In the genomic region with DNA sequence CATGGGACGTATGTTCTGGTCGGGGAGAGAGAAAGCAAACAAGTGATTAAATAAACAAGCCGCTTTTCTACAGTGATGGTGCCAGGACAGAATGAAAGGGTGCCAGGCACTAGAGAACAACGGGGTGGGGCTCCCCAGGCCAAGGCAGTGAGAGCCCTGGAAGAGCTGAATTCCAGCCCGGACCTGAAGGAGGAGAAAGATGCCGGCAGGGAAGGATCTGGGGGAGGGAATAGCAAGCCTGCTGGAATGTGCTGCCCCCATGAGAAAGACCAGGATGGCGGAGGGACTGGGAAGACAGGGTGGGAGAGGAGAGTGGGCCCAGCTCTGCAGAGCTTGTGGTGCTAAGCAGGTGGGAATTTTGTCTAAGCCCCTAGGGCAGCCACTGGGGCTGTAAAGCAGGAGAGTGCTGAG, we compare ENCODE assay signal across 11 cellular contexts. TPM values are rescaled to one million over a fixed set of nuclear protein-coding genes. Genes with fewer than 3 reads are reported as not detected.
DNase-seq lines count a peak whose midpoint lies in the region; ATAC-seq, FAIRE-seq and TF ChIP-seq lines count a peak whose summit lies in the region.
"Had no signal": no experiment of that assay in that cellular context is flagged by ENCODE, and none has a peak within 500 bp of the region (broad histone marks: within the 10 kb centered on the region; RNA-seq: fewer than 3 reads in every experiment).

No MANE protein-coding gene starts in this region.

- H3K9me3 Mint-ChIP-seq in activated CD8-positive, alpha-beta T cell treated with anti-CD3 and anti-CD28 coated beads, Interleukin-2, amount 10 ng/mL, durations not matched to agents 7 days and 5 days (ENCODE audit: insufficient read depth): no peaks in the 10 kb centered on the region
- no peaks in the 10 kb centered on the region for H3K9me3 Mint-ChIP-seq in activated CD8-positive, alpha-beta T cell treated with anti-CD3 and anti-CD28 coated beads for 36 hours
- H3K9me3 Mint-ChIP-seq: activated naive CD4-positive, alpha-beta T cell treated with anti-CD3 and anti-CD28 coated beads, Interleukin-2, amount 50 U/mL, for 24 hours had no signal

- H3K27ac ChIP-seq in endothelial cell of umbilical vein (ENCODE audit: insufficient read depth, low read depth, low read length): peak overlapping the region; percentile 94
- H3K27ac ChIP-seq in muscle layer of duodenum (ENCODE audit: low read length): peak overlapping the region; percentile 70
- peak overlapping the region; percentile 83 for H3K27ac ChIP-seq in upper lobe of right lung

- H3K4me1 ChIP-seq in endothelial cell of umbilical vein (ENCODE audit: control insufficient read depth, extremely low read depth, insufficient read depth, low read length) (peaks cover 50% of the 10 kb centered on the region), muscle layer of duodenum (ENCODE audit: control insufficient read depth in 1 of 2, insufficient read depth in 2 of 2, low read length in 2 of 2) (peaks cover 6 to 16% of the 10 kb centered on the region in 2 donors), upper lobe of right lung (peaks cover 33% of the 10 kb centered on the region)

- no peak overlapping the region for H3K4me3 ChIP-seq in endothelial cell of umbilical vein (replicated peaks in 1 of 3; ENCODE audit: insufficient read depth in 1 of 3, low read depth in 1 of 3, low read length in 3 of 3)
- no peak overlapping the region for H3K4me3 ChIP-seq in muscle layer of duodenum (ENCODE audit: low read depth in 1 of 2, low read length in 2 of 2)
- H3K4me3 ChIP-seq in upper lobe of right lung: no peak overlapping the region

- H3K9me3 ChIP-seq in endothelial cell of umbilical vein (replicated peaks; ENCODE audit: control insufficient read depth, insufficient read depth, low read length) (no peaks in the 10 kb centered on the region), muscle layer of duodenum (ENCODE audit: control insufficient read depth in 1 of 2, low read length in 2 of 2) (no peaks in the 10 kb centered on the region), upper lobe of right lung (no peaks in the 10 kb centered on the region)

- peaks cover 31% of the 10 kb centered on the region for H3K79me2 ChIP-seq in endothelial cell of umbilical vein (ENCODE audit: control insufficient read depth, insufficient read depth, low read length)

- H3K27me3 ChIP-seq in endothelial cell of umbilical vein (ENCODE audit: control insufficient read depth in 2 of 2, insufficient read depth in 2 of 2, low read length in 2 of 2): no peaks in the 10 kb centered on the region
- no peaks in the 10 kb centered on the region for H3K27me3 ChIP-seq in muscle layer of duodenum (ENCODE audit: low read depth, low read length)
- H3K27me3 ChIP-seq in upper lobe of right lung: no peaks in the 10 kb centered on the region

- H2AFZ ChIP-seq in endothelial cell of umbilical vein (ENCODE audit: low read depth, low read length): peak overlapping the region; percentile 1

- no peak overlapping the region for H3K4me2 ChIP-seq in endothelial cell of umbilical vein (ENCODE audit: insufficient read depth, low read length)

- H3K27ac Mint-ChIP-seq in activated CD8-positive, alpha-beta T cell treated with anti-CD3 and anti-CD28 coated beads, Interleukin-2, amount 10 ng/mL, durations not matched to agents 7 days and 5 days: peak overlapping the region; percentile 39
- H3K27ac Mint-ChIP-seq in activated CD8-positive, alpha-beta T cell treated with anti-CD3 and anti-CD28 coated beads for 36 hours: no peak overlapping the region
- H3K27ac Mint-ChIP-seq: activated naive CD4-positive, alpha-beta T cell treated with anti-CD3 and anti-CD28 coated beads, Interleukin-2, amount 50 U/mL, for 24 hours had no signal

- ATAC-seq in activated CD8-positive, alpha-beta T cell treated with anti-CD3 and anti-CD28 coated beads, Interleukin-2, amount 10 ng/mL, durations not matched to agents 7 days and 5 days: no peak
- ATAC-seq in activated CD8-positive, alpha-beta T cell treated with anti-CD3 and anti-CD28 coated beads for 36 hours: no peak
- ATAC-seq in upper lobe of right lung: peak; percentile 68
- ATAC-seq in activated CD4-positive, CD25-positive, alpha-beta regulatory T cell treated with anti-CD3 and anti-CD28 coated beads, Interleukin-2, amount 50 U/mL, for 24 hours: no peak
- ATAC-seq: HCT116; stimulated activated naive CD8-positive, alpha-beta T cell treated with anti-CD3 and anti-CD28 coated beads, Interleukin-15, Interleukin-2, amounts not matched to agents 100 U/mL and 50 U/mL, for 24 hours had no signal

- H3K4me3 Mint-ChIP-seq in activated CD8-positive, alpha-beta T cell treated with anti-CD3 and anti-CD28 coated beads, Interleukin-2, amount 10 ng/mL, durations not matched to agents 7 days and 5 days: no peak overlapping the region
- H3K4me3 Mint-ChIP-seq in activated CD8-positive, alpha-beta T cell treated with anti-CD3 and anti-CD28 coated beads for 36 hours: no peak overlapping the region
- H3K4me3 Mint-ChIP-seq: activated naive CD4-positive, alpha-beta T cell treated with anti-CD3 and anti-CD28 coated beads, Interleukin-2, amount 50 U/mL, for 24 hours had no signal

- H3K4me1 Mint-ChIP-seq in activated CD8-positive, alpha-beta T cell treated with anti-CD3 and anti-CD28 coated beads, Interleukin-2, amount 10 ng/mL, durations not matched to agents 7 days and 5 days (ENCODE audit: low read depth): peaks cover 12% of the 10 kb centered on the region
- H3K4me1 Mint-ChIP-seq in activated CD8-positive, alpha-beta T cell treated with anti-CD3 and anti-CD28 coated beads for 36 hours (ENCODE audit: low read depth): peaks cover 3% of the 10 kb centered on the region
- H3K4me1 Mint-ChIP-seq: activated naive CD4-positive, alpha-beta T cell treated with anti-CD3 and anti-CD28 coated beads, Interleukin-2, amount 50 U/mL, for 24 hours had no signal

- no peak for TF ChIP-seq CTCF in activated CD8-positive, alpha-beta T cell treated with anti-CD3 and anti-CD28 coated beads for 36 hours (IDR thresholded peaks at IDR 0.05)
- no peak for TF ChIP-seq CTCF in endothelial cell of umbilical vein (IDR thresholded peaks at IDR 0.05; ENCODE audit: extremely low read depth in 1 of 2, insufficient read depth in 1 of 2, low read depth in 1 of 2, low read length in 2 of 2)
- TF ChIP-seq CTCF in upper lobe of right lung (IDR thresholded peaks at IDR 0.05): no peak

- no peaks in the 10 kb centered on the region for H3K36me3 Mint-ChIP-seq in activated CD8-positive, alpha-beta T cell treated with anti-CD3 and anti-CD28 coated beads, Interleukin-2, amount 10 ng/mL, durations not matched to agents 7 days and 5 days (ENCODE audit: low read depth)
- no peaks in the 10 kb centered on the region for H3K36me3 Mint-ChIP-seq in activated CD8-positive, alpha-beta T cell treated with anti-CD3 and anti-CD28 coated beads for 36 hours (ENCODE audit: low read depth)
- H3K36me3 Mint-ChIP-seq: activated naive CD4-positive, alpha-beta T cell treated with anti-CD3 and anti-CD28 coated beads, Interleukin-2, amount 50 U/mL, for 24 hours had no signal

- no peaks in the 10 kb centered on the region for H3K9me1 ChIP-seq in endothelial cell of umbilical vein (replicated peaks; ENCODE audit: control insufficient read depth, extremely low read depth, insufficient read depth, low read length)

- H3K27me3 Mint-ChIP-seq in activated CD8-positive, alpha-beta T cell treated with anti-CD3 and anti-CD28 coated beads, Interleukin-2, amount 10 ng/mL, durations not matched to agents 7 days and 5 days (ENCODE audit: low read depth): peaks cover 7% of the 10 kb centered on the region
- peaks cover 2% of the 10 kb centered on the region for H3K27me3 Mint-ChIP-seq in activated CD8-positive, alpha-beta T cell treated with anti-CD3 and anti-CD28 coated beads for 36 hours
- H3K27me3 Mint-ChIP-seq: activated naive CD4-positive, alpha-beta T cell treated with anti-CD3 and anti-CD28 coated beads, Interleukin-2, amount 50 U/mL, for 24 hours had no signal

- peak overlapping the region; percentile 74 for H3K9ac ChIP-seq in endothelial cell of umbilical vein (replicated peaks; ENCODE audit: extremely low read depth, insufficient read depth, low read length)

- dilution Hi-C loops in endothelial cell of umbilical vein (cut with MboI; ENCODE audit: extremely low pct_ligation_motif_present, low sequenced_read_pairs): no loop called here

- intact Hi-C loops in activated CD8-positive, alpha-beta T cell treated with anti-CD3 and anti-CD28 coated beads for 36 hours (cut with micrococcal nuclease): no loop called here
- intact Hi-C loops in endothelial cell of umbilical vein (cut with micrococcal nuclease): no loop called here
- intact Hi-C loops in upper lobe of right lung (cut with DNase I): no loop called here

- DNase-seq in activated CD8-positive, alpha-beta T cell treated with anti-CD3 and anti-CD28 coated beads, Interleukin-2, amount 10 ng/mL, durations not matched to agents 7 days and 5 days: no peak
- no peak for DNase-seq in activated CD8-positive, alpha-beta T cell treated with anti-CD3 and anti-CD28 coated beads for 36 hours
- DNase-seq in endothelial cell of umbilical vein (ENCODE audit: low read depth, low spot score) (no peak), upper lobe of right lung (no peak), RPMI8226 (no peak)
- DNase-seq in stimulated activated CD4-positive, alpha-beta T cell treated with anti-CD3 and anti-CD28 coated beads, Interleukin-4, amount 100 ng/mL, for 1 hour: no peak
- DNase-seq: stimulated activated naive CD8-positive, alpha-beta T cell treated with anti-CD3 and anti-CD28 coated beads, Interleukin-15, Interleukin-2, amounts not matched to agents 100 U/mL and 50 U/mL, for 24 hours had no signal

- no peak for TF ChIP-seq POLR2A in endothelial cell of umbilical vein (IDR thresholded peaks at IDR 0.05; ENCODE audit: low read depth, low read length)

- no TSS peak for BruUV-seq in endothelial cell of umbilical vein (replicated peaks; lab: Mats Ljungman, UMichigan)

- H4K20me1 ChIP-seq in endothelial cell of umbilical vein (replicated peaks; ENCODE audit: control insufficient read depth, extremely low read depth, insufficient read depth, low read length): no peaks in the 10 kb centered on the region

- POLR2A ChIA-PET in activated CD8-positive, alpha-beta T cell treated with anti-CD3 and anti-CD28 coated beads, Interleukin-2, amount 10 ng/mL, durations not matched to agents 7 days and 5 days (lab: Charles Lee): no interaction called here
- POLR2A ChIA-PET in activated CD8-positive, alpha-beta T cell treated with anti-CD3 and anti-CD28 coated beads for 36 hours (lab: Charles Lee): interaction anchor here (0.5 to 0.6 kb wide), 3 partner anchors 107 to 262 kb away, joined by 3 read pairs; no protein-coding TSS in a partner anchor
- POLR2A ChIA-PET in endothelial cell of umbilical vein (lab: Charles Lee): interaction anchor here (0.7 kb wide), 1 partner anchor 68 kb away, joined by 3 read pairs; no protein-coding TSS in a partner anchor

- CTCF ChIA-PET in activated CD8-positive, alpha-beta T cell treated with anti-CD3 and anti-CD28 coated beads, Interleukin-2, amount 10 ng/mL, durations not matched to agents 7 days and 5 days (lab: Charles Lee): interaction anchor here (0.6 to 4.1 kb wide), 4 partner anchors 11 to 431 kb away, joined by 3 to 29 read pairs (median 14); no protein-coding TSS in a partner anchor
- CTCF ChIA-PET in activated CD8-positive, alpha-beta T cell treated with anti-CD3 and anti-CD28 coated beads for 36 hours (lab: Charles Lee): interaction anchor here (3.2 to 3.3 kb wide), 2 partner anchors 11 to 81 kb away, joined by 15 to 39 read pairs; no protein-coding TSS in a partner anchor
- CTCF ChIA-PET in endothelial cell of umbilical vein (lab: Charles Lee): interaction anchor here (0.8 to 23.6 kb wide), 8 partner anchors 10 to 77 kb away, joined by 3 to 1187 read pairs (median 6); no protein-coding TSS in a partner anchor

- no peak for FAIRE-seq in endothelial cell of umbilical vein (lab: Jason Lieb, UNC)

- H3K36me3 ChIP-seq in endothelial cell of umbilical vein (ENCODE audit: control insufficient read depth in 2 of 2, extremely low read depth in 1 of 2, insufficient read depth in 2 of 2, low read length in 2 of 2) (peaks cover 8 to 9% of the 10 kb centered on the region in 2 experiments), muscle layer of duodenum (ENCODE audit: control insufficient read depth in 1 of 2, insufficient read depth in 2 of 2, low read length in 2 of 2) (peaks cover 0 to 7% of the 10 kb centered on the region in 2 donors), upper lobe of right lung (peaks cover 4% of the 10 kb centered on the region)

RNA-seq across cellular contexts. Expression of a gene that starts 7.5 kb away (rescaled TPM):
- total RNA-seq in activated CD8-positive, alpha-beta T cell treated with anti-CD3 and anti-CD28 coated beads, Interleukin-2, amount 10 ng/mL, durations not matched to agents 7 days and 5 days: under 1 TPM; 0.37 to 0.47 TPM
- 1 to 10 TPM in 1 of 2 experiments, under 1 TPM in 1; 0.90 to 1.4 TPM for total RNA-seq in activated CD8-positive, alpha-beta T cell treated with anti-CD3 and anti-CD28 coated beads for 36 hours
- total RNA-seq in endothelial cell of umbilical vein (13.4 and 14.5 TPM in 2 replicates), upper lobe of right lung (10.6 TPM)
- polyA plus RNA-seq in endothelial cell of umbilical vein: 10.8 and 11.5 TPM in 2 replicates
- 7.7 and 9.9 TPM in 2 replicates for polyA plus RNA-seq in endothelial cell of umbilical vein (2011; cell fraction: cytosol; rRNA removed)
- polyA plus RNA-seq in endothelial cell of umbilical vein (2011; cell fraction: nucleus; rRNA removed): 12.2 and 20.4 TPM in 2 replicates
- polyA plus RNA-seq in endothelial cell of umbilical vein (2012): 18.2 and 24.7 TPM in 2 replicates
- 3.4 and 6.5 TPM in 2 replicates for polyA minus RNA-seq in endothelial cell of umbilical vein
- polyA minus RNA-seq in endothelial cell of umbilical vein (2011; cell fraction: cytosol; rRNA and poly(A)+ RNA removed): 7.0 TPM
- polyA minus RNA-seq in endothelial cell of umbilical vein (2011; cell fraction: nucleus; rRNA and poly(A)+ RNA removed): 8.3 and 18.7 TPM in 2 replicates

RNA-seq across cellular contexts. Expression of a gene that starts 54.1 kb away (rescaled TPM):
- total RNA-seq in activated CD8-positive, alpha-beta T cell treated with anti-CD3 and anti-CD28 coated beads, Interleukin-2, amount 10 ng/mL, durations not matched to agents 7 days and 5 days: 10 to 100 TPM; 50.1 to 54.8 TPM
- 10 to 100 TPM; 68.4 to 70.5 TPM for total RNA-seq in activated CD8-positive, alpha-beta T cell treated with anti-CD3 and anti-CD28 coated beads for 36 hours
- total RNA-seq in endothelial cell of umbilical vein (41.6 and 45.8 TPM in 2 replicates), upper lobe of right lung (74.7 TPM)
- 54.6 and 81.7 TPM in 2 replicates for polyA plus RNA-seq in endothelial cell of umbilical vein
- 64.5 and 65.3 TPM in 2 replicates for polyA plus RNA-seq in endothelial cell of umbilical vein (2011; cell fraction: cytosol; rRNA removed)
- polyA plus RNA-seq in endothelial cell of umbilical vein (2011; cell fraction: nucleus; rRNA removed): 40.6 and 46.7 TPM in 2 replicates
- 40.9 and 47.7 TPM in 2 replicates for polyA plus RNA-seq in endothelial cell of umbilical vein (2012)
- 31.3 and 52.3 TPM in 2 replicates for polyA minus RNA-seq in endothelial cell of umbilical vein
- 47.8 TPM for polyA minus RNA-seq in endothelial cell of umbilical vein (2011; cell fraction: cytosol; rRNA and poly(A)+ RNA removed)
- 17.7 and 29.7 TPM in 2 replicates for polyA minus RNA-seq in endothelial cell of umbilical vein (2011; cell fraction: nucleus; rRNA and poly(A)+ RNA removed)
